ENCODE assay signal across 28 cellular contexts in genomic region chr5:17888155-17888554, GRCh38.
"Had no signal": no experiment of that assay in that cellular context is flagged by ENCODE, and none has a peak within 500 bp of the region (broad histone marks: within the 10 kb centered on the region; RNA-seq: fewer than 3 reads in every experiment).

No MANE protein-coding gene starts in this region.

- DNase-seq: naive B cell; naive thymus-derived CD8-positive, alpha-beta T cell; nephron progenitor cell; nucleus accumbens; pancreas; retina; right cardiac atrium; right lobe of liver; sigmoid colon; small intestine; stimulated activated CD4-positive, alpha-beta T cell treated with anti-CD3 and anti-CD28 coated beads, Interleukin-15, amount 100 ng/mL, for 24 hours; stimulated activated CD4-positive, alpha-beta T cell treated with anti-CD3 and anti-CD28 coated beads, Interleukin-2, amount 100 ng/mL, for 24 hours; stimulated activated CD4-positive, alpha-beta T cell treated with anti-CD3 and anti-CD28 coated beads, Interleukin-2, amount 100 ng/mL, for 48 hours; stimulated activated CD4-positive, alpha-beta T cell treated with anti-CD3 and anti-CD28 coated beads, Interleukin-4, amount 100 ng/mL, for 24 hours; stimulated activated naive B cell treated with anti-CD40 and anti-IgM and Interleukin-4, amounts not matched to agents 10 μg/mL and 1 μg/mL and 100 μg/mL, for 72 hours; stimulated activated naive CD8-positive, alpha-beta T cell treated with anti-CD3 and anti-CD28 coated beads, Interleukin-15, amount 100 ng/mL, for 72 hours; stimulated activated naive CD8-positive, alpha-beta T cell treated with anti-CD3 and anti-CD28 coated beads, Interleukin-15, Interleukin-2, amounts not matched to agents 100 U/mL and 50 U/mL, for 24 hours; substantia nigra; testis; tibial artery; transverse colon had no signal

- FAIRE-seq: pancreas, small intestine, urothelium cell line had no signal

- ATAC-seq: naive thymus-derived CD8-positive, alpha-beta T cell; natural killer cell treated with Interleukin-12 subunit alpha and Interleukin-12 subunit beta and Interleukin-15 and Interleukin-18, amount 100 ng/mL, for 72 hours; pancreas; right cardiac atrium; right lobe of liver; stimulated activated effector memory CD8-positive, alpha-beta T cell treated with anti-CD3 and anti-CD28 coated beads, Interleukin-12 subunit alpha, Interleukin-12 subunit beta, amount 100 ng/mL, for 72 hours; stimulated activated naive B cell treated with anti-CD40 and anti-IgM and Interleukin-4, amounts not matched to agents 10 μg/mL and 1 μg/mL and 100 μg/mL, for 72 hours; stimulated activated naive CD8-positive, alpha-beta T cell treated with anti-CD3 and anti-CD28 coated beads, Interleukin-15, amount 100 ng/mL, for 72 hours; stimulated activated naive CD8-positive, alpha-beta T cell treated with anti-CD3 and anti-CD28 coated beads, Interleukin-15, Interleukin-2, amounts not matched to agents 100 U/mL and 50 U/mL, for 24 hours had no signal

- H3K36me3 ChIP-seq: neutrophil, pancreas, prostate gland, right lobe of liver, sigmoid colon, suprapubic skin, tibial artery, transverse colon, vagina had no signal

- H3K9me3 ChIP-seq: neutrophil, pancreas, prostate gland, right lobe of liver, sigmoid colon, suprapubic skin, testis, tibial artery, transverse colon, vagina had no signal

- H3K4me3 ChIP-seq: pancreas, prostate gland, right lobe of liver, sigmoid colon, suprapubic skin, testis, tibial artery, transverse colon, vagina had no signal

- H3K4me1 ChIP-seq: pancreas, prostate gland, right lobe of liver, sigmoid colon, testis, tibial artery, transverse colon, vagina had no signal

- H3K27me3 ChIP-seq: neutrophil, pancreas, right lobe of liver, sigmoid colon, suprapubic skin, testis, tibial artery, transverse colon, vagina had no signal

- H3K27ac ChIP-seq: neutrophil, pancreas, prostate gland, right lobe of liver, sigmoid colon, suprapubic skin, testis, tibial artery, transverse colon, vagina had no signal
